In the genomic region with DNA sequence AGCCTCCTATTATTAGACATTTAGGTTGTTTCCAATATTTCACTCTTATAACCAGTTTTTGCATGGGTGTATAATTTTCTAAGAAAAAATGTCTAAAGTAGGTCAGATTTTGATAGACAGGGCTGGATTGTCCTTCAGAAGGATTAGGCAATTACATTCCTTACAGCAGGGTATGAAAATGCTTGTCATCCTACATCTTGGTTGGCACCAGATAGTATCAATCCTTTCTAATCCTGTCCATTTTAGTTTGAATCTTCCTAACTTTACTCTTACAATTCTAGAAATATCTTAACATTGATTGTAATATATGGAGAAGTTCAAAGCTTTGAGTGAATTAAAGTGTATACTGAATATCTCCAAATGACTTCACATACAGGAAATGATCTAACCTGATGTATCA, we compare ENCODE assay signal across 20 cellular contexts.
"Had no signal": no experiment of that assay in that cellular context is flagged by ENCODE, and none has a peak within 500 bp of the region (broad histone marks: within the 10 kb centered on the region; RNA-seq: fewer than 3 reads in every experiment).

No MANE protein-coding gene starts in this region.

- H3K4me3 Mint-ChIP-seq: endodermal cell; naive B cell; nephron; stimulated activated memory B cell treated with anti-CD40 and anti-IgM and Interleukin-4, amounts not matched to agents 10 μg/mL and 1 μg/mL and 100 μg/mL, for 72 hours had no signal

- H3K4me3 ChIP-seq: colonic mucosa, hepatocyte, pancreas, smooth muscle cell, stomach, thoracic aorta, transverse colon had no signal

- DNase-seq: colonic mucosa; effector CD4-positive, alpha-beta T cell; endodermal cell; foreskin keratinocyte; mesendoderm; naive B cell; occipital lobe; pancreas; right cardiac atrium; stimulated activated CD4-positive, alpha-beta T cell treated with anti-CD3 and anti-CD28 coated beads, Interleukin-4, amount 100 ng/mL, for 1 hour; stimulated activated CD8-positive, alpha-beta memory T cell treated with anti-CD3 and anti-CD28 coated beads, Interleukin-4, amount 100 ng/mL, for 48 hours; stomach; substantia nigra; transverse colon had no signal

- H3K79me2 ChIP-seq: hepatocyte had no signal

- H3K4me1 ChIP-seq: colonic mucosa, foreskin keratinocyte, pancreas had no signal

- H3K4me2 ChIP-seq: hepatocyte had no signal

- ATAC-seq: foreskin keratinocyte; right cardiac atrium; stimulated activated memory B cell treated with anti-CD40 and anti-IgM and Interleukin-4, amounts not matched to agents 10 μg/mL and 1 μg/mL and 100 μg/mL, for 72 hours had no signal

- H3K27me3 ChIP-seq: colonic mucosa, foreskin keratinocyte, hepatocyte, pancreas, stomach, transverse colon had no signal

- H3K27ac Mint-ChIP-seq: endodermal cell; progenitor cell of endocrine pancreas; stimulated activated memory B cell treated with anti-CD40 and anti-IgM and Interleukin-4, amounts not matched to agents 10 μg/mL and 1 μg/mL and 100 μg/mL, for 72 hours had no signal

- H3K27ac ChIP-seq: colonic mucosa, foreskin keratinocyte, hepatocyte, pancreas, stomach, thoracic aorta, transverse colon had no signal

- H3K27me3 Mint-ChIP-seq: stimulated activated memory B cell treated with anti-CD40 and anti-IgM and Interleukin-4, amounts not matched to agents 10 μg/mL and 1 μg/mL and 100 μg/mL, for 72 hours had no signal

- H3K4me1 Mint-ChIP-seq: endodermal cell; naive B cell; stimulated activated memory B cell treated with anti-CD40 and anti-IgM and Interleukin-4, amounts not matched to agents 10 μg/mL and 1 μg/mL and 100 μg/mL, for 72 hours had no signal

- H2AFZ ChIP-seq: hepatocyte had no signal

- H3K9me3 ChIP-seq: colonic mucosa, pancreas, thoracic aorta, transverse colon had no signal

- H3K36me3 Mint-ChIP-seq: naive B cell had no signal

- H3K36me3 ChIP-seq: colonic mucosa, pancreas, stomach, thoracic aorta, transverse colon had no signal
